1 cellular context compared by ENCODE assay signal in the genomic region with DNA sequence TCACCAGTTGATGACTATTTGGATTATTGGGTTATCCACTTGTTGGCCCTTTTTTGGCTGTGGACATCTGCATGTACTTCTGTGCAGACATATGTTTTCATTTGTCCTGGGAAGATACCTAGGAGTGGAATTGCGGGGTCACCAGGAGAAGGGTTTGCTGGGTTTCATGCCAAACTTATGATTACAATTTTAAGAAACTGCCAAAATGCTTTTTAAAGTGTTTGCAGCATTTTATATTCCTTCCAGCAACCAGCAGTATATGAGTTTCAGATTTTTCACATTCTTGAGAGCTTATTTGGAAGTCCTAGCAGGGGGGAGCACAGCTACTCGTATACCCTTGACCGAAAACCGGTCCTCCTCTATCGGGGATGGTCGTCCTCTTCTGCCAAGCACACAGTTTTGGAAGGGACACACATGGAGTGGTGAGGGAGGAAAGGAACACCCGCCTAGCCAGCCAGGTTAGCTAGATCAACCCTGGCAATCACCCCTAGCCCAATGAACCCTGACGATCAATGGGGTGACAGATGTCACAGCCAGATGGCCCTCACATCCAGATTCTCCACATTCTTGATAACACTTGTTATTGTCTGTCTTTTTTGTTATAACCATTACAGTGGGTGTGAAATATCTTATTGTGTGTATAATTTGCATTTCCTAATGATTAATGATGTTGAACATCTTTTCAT.
TF ChIP-seq lines count a peak whose summit lies in the region.

No MANE protein-coding gene starts in this region.

TF ChIP-seq in HepG2, 621 proteins besides CTCF, POLR2A, EP300 and RAD21:
- no peak for TF ChIP-seq ZNF737 (CRISPR knock-in tag; IDR thresholded peaks at IDR 0.05; ENCODE audit: borderline replicate concordance)
- TF ChIP-seq ZNF605 (CRISPR knock-in tag; IDR thresholded peaks at IDR 0.05): no peak
- TF ChIP-seq RBM22 (optimal IDR thresholded peaks at IDR 0.05; ENCODE audit: low read length): peak; percentile 42
- no peak for TF ChIP-seq ZNF230 (CRISPR knock-in tag; IDR thresholded peaks at IDR 0.05)
- peak; percentile 45; the same call in 1 of the 2 replicates for TF ChIP-seq ZNF7 (CRISPR knock-in tag; IDR thresholded peaks at IDR 0.05)
